ENCODE assay signal across 1 cellular context in genomic region chr10:131888186-131888604, GRCh38.
TF ChIP-seq lines count a peak whose summit lies in the region.

No MANE protein-coding gene starts in this region.

TF ChIP-seq in K562, 482 proteins besides CTCF, POLR2A, EP300 and RAD21 (continued from another document):
- TF ChIP-seq, protein P1, sequence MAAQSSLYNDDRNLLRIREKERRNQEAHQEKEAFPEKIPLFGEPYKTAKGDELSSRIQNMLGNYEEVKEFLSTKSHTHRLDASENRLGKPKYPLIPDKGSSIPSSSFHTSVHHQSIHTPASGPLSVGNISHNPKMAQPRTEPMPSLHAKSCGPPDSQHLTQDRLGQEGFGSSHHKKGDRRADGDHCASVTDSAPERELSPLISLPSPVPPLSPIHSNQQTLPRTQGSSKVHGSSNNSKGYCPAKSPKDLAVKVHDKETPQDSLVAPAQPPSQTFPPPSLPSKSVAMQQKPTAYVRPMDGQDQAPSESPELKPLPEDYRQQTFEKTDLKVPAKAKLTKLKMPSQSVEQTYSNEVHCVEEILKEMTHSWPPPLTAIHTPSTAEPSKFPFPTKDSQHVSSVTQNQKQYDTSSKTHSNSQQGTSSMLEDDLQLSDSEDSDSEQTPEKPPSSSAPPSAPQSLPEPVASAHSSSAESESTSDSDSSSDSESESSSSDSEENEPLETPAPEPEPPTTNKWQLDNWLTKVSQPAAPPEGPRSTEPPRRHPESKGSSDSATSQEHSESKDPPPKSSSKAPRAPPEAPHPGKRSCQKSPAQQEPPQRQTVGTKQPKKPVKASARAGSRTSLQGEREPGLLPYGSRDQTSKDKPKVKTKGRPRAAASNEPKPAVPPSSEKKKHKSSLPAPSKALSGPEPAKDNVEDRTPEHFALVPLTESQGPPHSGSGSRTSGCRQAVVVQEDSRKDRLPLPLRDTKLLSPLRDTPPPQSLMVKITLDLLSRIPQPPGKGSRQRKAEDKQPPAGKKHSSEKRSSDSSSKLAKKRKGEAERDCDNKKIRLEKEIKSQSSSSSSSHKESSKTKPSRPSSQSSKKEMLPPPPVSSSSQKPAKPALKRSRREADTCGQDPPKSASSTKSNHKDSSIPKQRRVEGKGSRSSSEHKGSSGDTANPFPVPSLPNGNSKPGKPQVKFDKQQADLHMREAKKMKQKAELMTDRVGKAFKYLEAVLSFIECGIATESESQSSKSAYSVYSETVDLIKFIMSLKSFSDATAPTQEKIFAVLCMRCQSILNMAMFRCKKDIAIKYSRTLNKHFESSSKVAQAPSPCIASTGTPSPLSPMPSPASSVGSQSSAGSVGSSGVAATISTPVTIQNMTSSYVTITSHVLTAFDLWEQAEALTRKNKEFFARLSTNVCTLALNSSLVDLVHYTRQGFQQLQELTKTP (IDR thresholded peaks at IDR 0.05; ENCODE audit: low read depth in 1 of 2, partially characterized antibody in 2 of 2), result no peak
- TF ChIP-seq HNRNPH1 (optimal IDR thresholded peaks at IDR 0.05; ENCODE audit: low read depth, low read length), result no peak
- TF ChIP-seq HNRNPUL1 (IDR thresholded peaks at IDR 0.05; ENCODE audit: low read length), result no peak
- TF ChIP-seq FOSL1 (tag; conservative IDR thresholded peaks at IDR 0.05), result peak; percentile 72
- TF ChIP-seq MEF2A (IDR thresholded peaks at IDR 0.05; ENCODE audit: control insufficient read depth, low read depth, low read length), result peak; percentile 49; the same call in 1 of the 2 replicates
- TF ChIP-seq, protein P2, sequence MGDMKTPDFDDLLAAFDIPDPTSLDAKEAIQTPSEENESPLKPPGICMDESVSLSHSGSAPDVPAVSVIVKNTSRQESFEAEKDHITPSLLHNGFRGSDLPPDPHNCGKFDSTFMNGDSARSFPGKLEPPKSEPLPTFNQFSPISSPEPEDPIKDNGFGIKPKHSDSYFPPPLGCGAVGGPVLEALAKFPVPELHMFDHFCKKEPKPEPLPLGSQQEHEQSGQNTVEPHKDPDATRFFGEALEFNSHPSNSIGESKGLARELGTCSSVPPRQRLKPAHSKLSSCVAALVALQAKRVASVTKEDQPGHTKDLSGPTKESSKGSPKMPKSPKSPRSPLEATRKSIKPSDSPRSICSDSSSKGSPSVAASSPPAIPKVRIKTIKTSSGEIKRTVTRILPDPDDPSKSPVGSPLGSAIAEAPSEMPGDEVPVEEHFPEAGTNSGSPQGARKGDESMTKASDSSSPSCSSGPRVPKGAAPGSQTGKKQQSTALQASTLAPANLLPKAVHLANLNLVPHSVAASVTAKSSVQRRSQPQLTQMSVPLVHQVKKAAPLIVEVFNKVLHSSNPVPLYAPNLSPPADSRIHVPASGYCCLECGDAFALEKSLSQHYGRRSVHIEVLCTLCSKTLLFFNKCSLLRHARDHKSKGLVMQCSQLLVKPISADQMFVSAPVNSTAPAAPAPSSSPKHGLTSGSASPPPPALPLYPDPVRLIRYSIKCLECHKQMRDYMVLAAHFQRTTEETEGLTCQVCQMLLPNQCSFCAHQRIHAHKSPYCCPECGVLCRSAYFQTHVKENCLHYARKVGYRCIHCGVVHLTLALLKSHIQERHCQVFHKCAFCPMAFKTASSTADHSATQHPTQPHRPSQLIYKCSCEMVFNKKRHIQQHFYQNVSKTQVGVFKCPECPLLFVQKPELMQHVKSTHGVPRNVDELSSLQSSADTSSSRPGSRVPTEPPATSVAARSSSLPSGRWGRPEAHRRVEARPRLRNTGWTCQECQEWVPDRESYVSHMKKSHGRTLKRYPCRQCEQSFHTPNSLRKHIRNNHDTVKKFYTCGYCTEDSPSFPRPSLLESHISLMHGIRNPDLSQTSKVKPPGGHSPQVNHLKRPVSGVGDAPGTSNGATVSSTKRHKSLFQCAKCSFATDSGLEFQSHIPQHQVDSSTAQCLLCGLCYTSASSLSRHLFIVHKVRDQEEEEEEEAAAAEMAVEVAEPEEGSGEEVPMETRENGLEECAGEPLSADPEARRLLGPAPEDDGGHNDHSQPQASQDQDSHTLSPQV (IDR thresholded peaks at IDR 0.05), result no peak
- TF ChIP-seq FOXK1 (CRISPR knock-in tag; IDR thresholded peaks at IDR 0.05; ENCODE audit: borderline replicate concordance), result no peak
- no peak for TF ChIP-seq SRSF7 (optimal IDR thresholded peaks at IDR 0.05; ENCODE audit: low read depth, low read length)
- no peak for TF ChIP-seq BCL6 (CRISPR knock-in tag; IDR thresholded peaks at IDR 0.05)
- no peak for TF ChIP-seq POLR2AphosphoS5 (IDR thresholded peaks at IDR 0.05; ENCODE audit: control insufficient read depth, insufficient read depth, low read depth, low read length)
- TF ChIP-seq POLR3G (IDR thresholded peaks at IDR 0.05; ENCODE audit: extremely low read depth, insufficient read length, insufficient replicate concordance), result no peak
- TF ChIP-seq TEAD4 (IDR thresholded peaks at IDR 0.05; ENCODE audit: low read length), result no peak
- no peak for TF ChIP-seq TEAD4 (CRISPR knock-in tag; IDR thresholded peaks at IDR 0.05; ENCODE audit: borderline replicate concordance)
- TF ChIP-seq STAT5B (CRISPR knock-in tag; IDR thresholded peaks at IDR 0.05), result no peak
- no peak for TF ChIP-seq ZNF174 (CRISPR knock-in tag; IDR thresholded peaks at IDR 0.05)
- no peak for TF ChIP-seq NFRKB (IDR thresholded peaks at IDR 0.05; ENCODE audit: low read depth)
- no peak for TF ChIP-seq NCOA4 (IDR thresholded peaks at IDR 0.05; ENCODE audit: partially characterized antibody)
- TF ChIP-seq MEF2D (tag; conservative IDR thresholded peaks at IDR 0.05; ENCODE audit: low read depth), result peak; percentile 67; the same call in 1 of the 2 replicates
- TF ChIP-seq ZNF280B (CRISPR knock-in tag; IDR thresholded peaks at IDR 0.05), result no peak
- TF ChIP-seq POU5F1 (IDR thresholded peaks at IDR 0.05; ENCODE audit: borderline replicate concordance, low read depth, low read length, partially characterized antibody), result no peak
- no peak for TF ChIP-seq RNF219 (CRISPR knock-in tag; IDR thresholded peaks at IDR 0.05)
- TF ChIP-seq KDM1A (IDR thresholded peaks at IDR 0.05), result no peak
- TF ChIP-seq NFATC3 (IDR thresholded peaks at IDR 0.05), result no peak
